ENCODE assay signal across 15 cellular contexts in the genomic region with DNA sequence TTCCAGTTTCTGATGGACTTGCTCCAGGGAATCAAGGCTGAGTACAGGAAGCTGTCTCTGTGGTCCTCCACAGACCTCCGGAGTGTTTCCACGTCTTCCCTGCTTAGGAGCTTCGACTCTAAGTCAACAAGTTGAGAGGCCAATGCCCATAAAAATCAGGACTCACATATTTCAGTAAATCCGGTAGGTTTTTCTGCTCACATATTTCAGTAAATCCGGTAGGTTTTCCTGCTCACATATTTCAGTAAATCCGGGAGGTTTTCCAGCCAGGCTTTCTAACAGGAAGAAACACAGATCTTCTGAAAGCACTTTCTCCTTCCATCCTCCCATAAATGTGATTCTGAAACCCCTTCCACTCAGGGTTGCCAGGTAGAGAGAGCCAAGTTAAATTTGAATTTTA.
"Had no signal": no experiment of that assay in that cellular context is flagged by ENCODE, and none has a peak within 500 bp of the region (broad histone marks: within the 10 kb centered on the region; RNA-seq: fewer than 3 reads in every experiment).

No MANE protein-coding gene starts in this region.

- H3K27me3 ChIP-seq: neural progenitor cell, ovary, upper lobe of left lung had no signal

- H3K4me3 ChIP-seq: neural progenitor cell, ovary, upper lobe of left lung had no signal

- H3K36me3 ChIP-seq: neural progenitor cell, ovary, upper lobe of left lung, WERI-Rb-1 had no signal

- DNase-seq: activated CD4-positive, alpha-beta T cell treated with anti-CD3 and anti-CD28 coated beads for 4 hours; activated CD8-positive, alpha-beta memory T cell treated with anti-CD3 and anti-CD28 coated beads, Interleukin-2, amount 50 U/mL, for 48 hours; activated CD8-positive, alpha-beta T cell treated with anti-CD3 and anti-CD28 coated beads, Interleukin-2, amount 10 ng/mL, durations not matched to agents 7 days and 5 days; activated naive CD4-positive, alpha-beta T cell treated with Interleukin-2 at 50 U/mL for 16 hours; activated naive CD8-positive, alpha-beta T cell treated with anti-CD3 and anti-CD28 coated beads, Interleukin-2, amount 50 U/mL, for 24 hours; caudate nucleus; left ventricle myocardium superior; ovary; stimulated activated CD4-positive, alpha-beta T cell treated with anti-CD3 and anti-CD28 coated beads, Interleukin-4, amount 100 ng/mL, for 1 hour; stimulated activated CD8-positive, alpha-beta memory T cell treated with anti-CD3 and anti-CD28 coated beads, Interleukin-4, amount 100 ng/mL, for 48 hours; T-cell; upper lobe of left lung; WERI-Rb-1 had no signal

- FAIRE-seq: astrocyte had no signal
